In genomic region chr2:71483246-71483645, GRCh38 we compare ENCODE assay signal across 17 cellular contexts. TPM values are rescaled to one million over a fixed set of nuclear protein-coding genes. Genes with fewer than 3 reads are reported as not detected.
DNase-seq lines count a peak whose midpoint lies in the region; ATAC-seq, FAIRE-seq and TF ChIP-seq lines count a peak whose summit lies in the region.
"Had no signal": no experiment of that assay in that cellular context is flagged by ENCODE, and none has a peak within 500 bp of the region (broad histone marks: within the 10 kb centered on the region; RNA-seq: fewer than 3 reads in every experiment).

No MANE protein-coding gene starts in this region.

- H2BK20ac ChIP-seq in H1 (ENCODE audit: low read length) = no peak overlapping the region

- H3K4me1 Mint-ChIP-seq in naive thymus-derived CD4-positive, alpha-beta T cell = no peaks in the 10 kb centered on the region

- H3K4me2 ChIP-seq in H1 (ENCODE audit: insufficient read depth in 1 of 2, low read depth in 2 of 2, low read length in 2 of 2) = no peak overlapping the region

- POLR2A ChIA-PET in H1 (lab: Charles Lee; ENCODE audit: partially characterized antibody) = interaction anchor here (1.9 kb wide), 1 partner anchor 28 kb away, joined by 9 read pairs; no protein-coding TSS in a partner anchor
- POLR2A ChIA-PET in naive thymus-derived CD4-positive, alpha-beta T cell (lab: Charles Lee) = no interaction called here

- no peaks in the 10 kb centered on the region for H3K9me3 Mint-ChIP-seq in naive thymus-derived CD4-positive, alpha-beta T cell
- H3K9me3 Mint-ChIP-seq: CD4-positive, alpha-beta T cell had no signal

- TF ChIP-seq CTCF in H1 (IDR thresholded peaks at IDR 0.05; ENCODE audit: control extremely low read depth in 1 of 3, insufficient read depth in 1 of 3, low read depth in 1 of 3, low read length in 3 of 3) (no peak), sigmoid colon (IDR thresholded peaks at IDR 0.05) (no peak)

- no peaks in the 10 kb centered on the region for H3K79me1 ChIP-seq in H1 (ENCODE audit: low read depth, low read length)

- no peaks in the 10 kb centered on the region for H3K23me2 ChIP-seq in H1 (ENCODE audit: low read depth, low read length)

- no peak overlapping the region for H3K9ac ChIP-seq in H1 (replicated peaks in 1 of 4; ENCODE audit: extremely low read depth in 1 of 4, low read depth in 3 of 4, low read length in 3 of 4)

- no peak overlapping the region for H2AK5ac ChIP-seq in H1 (ENCODE audit: low read depth, low read length)

- TF ChIP-seq EP300 in H1 (IDR thresholded peaks at IDR 0.05; ENCODE audit: borderline replicate concordance in 1 of 2, low read depth in 2 of 2, low read length in 2 of 2) (no peak), sigmoid colon (IDR thresholded peaks at IDR 0.05) (no peak)

- H4K91ac ChIP-seq in H1 (replicated peaks; ENCODE audit: insufficient read length, low read length) = no peak overlapping the region

- no peak overlapping the region for H3K18ac ChIP-seq in H1 (ENCODE audit: extremely low read depth, low read length)

- H3K56ac ChIP-seq in H1 (replicated peaks; ENCODE audit: insufficient read length, low read depth, low read length) = no peak overlapping the region

- no peak overlapping the region for H3K14ac ChIP-seq in H1 (ENCODE audit: insufficient read length)

- peak; percentile 16 for ATAC-seq in naive thymus-derived CD4-positive, alpha-beta T cell

- peak overlapping the region; percentile 61; the same call in 1 of the 2 replicates for H2BK15ac ChIP-seq in H1 (ENCODE audit: low read length)

- H2AFZ ChIP-seq in H1 (ENCODE audit: low read length) = no peak overlapping the region

- no peak overlapping the region for H4K8ac ChIP-seq in H1 (ENCODE audit: extremely low read depth, insufficient read depth, low read length)

- H3K27me3 ChIP-seq in H1 (replicated peaks in 1 of 4; ENCODE audit: control insufficient read depth in 3 of 4, extremely low read depth in 1 of 4, insufficient read depth in 3 of 4, low read length in 3 of 4) (no peaks in the 10 kb centered on the region; a peak in 1 of 7 replicates), sigmoid colon (no peaks in the 10 kb centered on the region)
- no peaks in the 10 kb centered on the region for H3K27me3 ChIP-seq in naive thymus-derived CD4-positive, alpha-beta T cell (ENCODE audit: control insufficient read depth in 2 of 2, insufficient read depth in 2 of 2, low read length in 2 of 2)
- H3K27me3 ChIP-seq: BE2C had no signal

- no peak overlapping the region for H3K27ac ChIP-seq in H1 (ENCODE audit: low read depth, low read length)
- no peak overlapping the region for H3K27ac ChIP-seq in naive thymus-derived CD4-positive, alpha-beta T cell (ENCODE audit: low read depth, low read length)
- H3K27ac ChIP-seq in sigmoid colon = no peak overlapping the region

- DNase-seq in D341Med (ENCODE audit: low spot score) (peak; percentile 6), H1 (ENCODE audit: low read depth in 1 of 2, low spot score in 2 of 2) (no peak), sigmoid colon (peak; percentile 60), NCI-H524 (lab: John Stamatoyannopoulos, UW) (no peak), NCI-H1694 treated with DMSO at 0.1 percent for 48 hours (lab: John Stamatoyannopoulos, UW) (no peak), NCI-H2227 (lab: John Stamatoyannopoulos, UW; ENCODE audit: unreplicated experiment) (no peak), H4 (ENCODE audit: low spot score) (no peak)
- no peak for DNase-seq in naive thymus-derived CD4-positive, alpha-beta T cell
- DNase-seq: BE2C; C1 segment of cervical spinal cord; CD4-positive, alpha-beta T cell; DMS79 treated with DMSO at 0.1 percent for 48 hours; GF-D8; HCEC 1CT had no signal

- no peak overlapping the region for H3K4me3 ChIP-seq in H1 (ENCODE audit: extremely low read depth in 1 of 4, insufficient read depth in 2 of 4, low read depth in 3 of 4, low read length in 4 of 4)
- no peak overlapping the region for H3K4me3 ChIP-seq in naive thymus-derived CD4-positive, alpha-beta T cell (ENCODE audit: low read length)
- no peak overlapping the region for H3K4me3 ChIP-seq in sigmoid colon

- H3K27me3 Mint-ChIP-seq in naive thymus-derived CD4-positive, alpha-beta T cell = peaks cover 0 to 16% (median 4%) of the 10 kb centered on the region in 5 donors

- no peaks in the 10 kb centered on the region for H3K79me2 ChIP-seq in H1 (ENCODE audit: control insufficient read depth in 1 of 2, insufficient read depth in 2 of 2, low read length in 2 of 2)

- H3K36me3 ChIP-seq in H1 (ENCODE audit: control insufficient read depth in 2 of 4, insufficient read depth in 4 of 4, low read length in 3 of 4) (no peaks in the 10 kb centered on the region), sigmoid colon (peaks cover 0 to 18% (median 5%) of the 10 kb centered on the region in 4 donors)
- no peaks in the 10 kb centered on the region for H3K36me3 ChIP-seq in naive thymus-derived CD4-positive, alpha-beta T cell (ENCODE audit: control insufficient read depth in 2 of 3, insufficient read depth in 3 of 3, low read length in 3 of 3)
- H3K36me3 ChIP-seq: BE2C had no signal

- intact Hi-C loops in naive thymus-derived CD4-positive, alpha-beta T cell (cut with micrococcal nuclease) = no loop called here
- intact Hi-C loops in sigmoid colon (cut with DNase I) = no loop called here

- no peak overlapping the region for H3K4ac ChIP-seq in H1 (replicated peaks; ENCODE audit: insufficient read length, low read depth, low read length)

- H2BK120ac ChIP-seq in H1 (replicated peaks; ENCODE audit: low read depth, low read length) = no peak overlapping the region

- H2BK5ac ChIP-seq in H1 (ENCODE audit: low read depth, low read length) = no peak overlapping the region

- no peak overlapping the region for H2BK12ac ChIP-seq in H1 (ENCODE audit: low read depth, low read length)

- TF ChIP-seq RAD21 in H1 (IDR thresholded peaks at IDR 0.05 in 1 of 2, conservative IDR thresholded peaks at IDR 0.05 in 1 of 2; ENCODE audit: low read depth in 2 of 2, low read length in 2 of 2) = no peak

- WGBS in H1 (ENCODE audit: extremely low coverage in 1 of 2, insufficient coverage in 1 of 2, insufficient read length in 1 of 2, insufficient replicate concordance in 2 of 2, low coverage in 1 of 2, low lambda C conversion rate in 2 of 2, missing lambda C conversion rate in 1 of 2), 2 experiments = 79% methylated on average over 8 of the region's 10 CpGs; no CpG with 5 or more reads in 1 of the 2 experiments
- 85 to 95% methylated on average over 10 of the region's 10 CpGs for WGBS in sigmoid colon, 2 donors

- peak overlapping the region in 1 of 9 donors; percentile 18 for H3K27ac Mint-ChIP-seq in naive thymus-derived CD4-positive, alpha-beta T cell
- H3K27ac Mint-ChIP-seq: CD4-positive, alpha-beta T cell had no signal

- H3K4me1 ChIP-seq in H1 (replicated peaks in 1 of 4; ENCODE audit: control insufficient read depth in 3 of 4, insufficient read depth in 4 of 4, low read length in 3 of 4) (peaks cover 0 to 10% (median 4%) of the 10 kb centered on the region in 4 experiments; a peak in 4 of 7 replicates), sigmoid colon (no peaks in the 10 kb centered on the region)
- no peaks in the 10 kb centered on the region for H3K4me1 ChIP-seq in naive thymus-derived CD4-positive, alpha-beta T cell (ENCODE audit: control insufficient read depth in 2 of 2, insufficient read depth in 2 of 2, low read length in 2 of 2)
- H3K4me1 ChIP-seq: BE2C had no signal

- H4K20me1 ChIP-seq in H1 (replicated peaks in 1 of 2; ENCODE audit: control insufficient read depth in 1 of 2, insufficient read depth in 2 of 2, low read length in 2 of 2) = no peaks in the 10 kb centered on the region

- no peak overlapping the region for H3K23ac ChIP-seq in H1 (ENCODE audit: insufficient read length)

- no peak overlapping the region for H4K5ac ChIP-seq in H1 (ENCODE audit: insufficient read length, low read depth, low read length)

- H3K36me3 Mint-ChIP-seq in naive thymus-derived CD4-positive, alpha-beta T cell = no peaks in the 10 kb centered on the region

- TF ChIP-seq POLR2A in H1 (IDR thresholded peaks at IDR 0.05; ENCODE audit: control extremely low read depth in 1 of 2, low read depth in 2 of 2, low read length in 2 of 2) (no peak), sigmoid colon (IDR thresholded peaks at IDR 0.05) (no peak)

- no peak overlapping the region for H3K4me3 Mint-ChIP-seq in naive thymus-derived CD4-positive, alpha-beta T cell
- H3K4me3 Mint-ChIP-seq: CD4-positive, alpha-beta T cell had no signal

- H3K9me3 ChIP-seq in H1 (ENCODE audit: insufficient read depth in 2 of 2, low read depth in 1 of 2, low read length in 1 of 2) (no peaks in the 10 kb centered on the region), sigmoid colon (no peaks in the 10 kb centered on the region)
- no peaks in the 10 kb centered on the region for H3K9me3 ChIP-seq in naive thymus-derived CD4-positive, alpha-beta T cell (ENCODE audit: control insufficient read depth in 2 of 3, low read length in 3 of 3)
- H3K9me3 ChIP-seq: BE2C had no signal

- CTCF ChIA-PET in H1 (lab: Charles Lee; ENCODE audit: partially characterized antibody) = interaction anchor here (1.4 to 7.5 kb wide), 4 partner anchors 14 to 30 kb away, joined by 5 to 66 read pairs (median 18); partner anchors contain the start of gene DYSF
- CTCF ChIA-PET in naive thymus-derived CD4-positive, alpha-beta T cell (lab: Charles Lee) = no interaction called here

- no peak for FAIRE-seq in H1 (lab: Jason Lieb, UNC)
- FAIRE-seq: GM19239, H54 had no signal

TF ChIP-seq in H1, 55 proteins besides CTCF, POLR2A, EP300 and RAD21 (continues in another document):
- no peak for TF ChIP-seq CEBPB (IDR thresholded peaks at IDR 0.05; ENCODE audit: low read depth, low read length)
- TF ChIP-seq CBX8 (IDR thresholded peaks at IDR 0.05; ENCODE audit: borderline replicate concordance, low read depth, low read length) = no peak
- TF ChIP-seq TCF12 (IDR thresholded peaks at IDR 0.05; ENCODE audit: low read depth, low read length) = no peak

RNA-seq across cellular contexts. Expression of gene DYSF, which starts 29.9 kb away (rescaled TPM):
- 7.1 and 8.5 TPM in 2 replicates for total RNA-seq in H1 (2021; fragmentation: NEBNext Ultra II Directional; extraction: Animal tissue kit (Norgen Biotek cat#: 25700))
- polyA plus RNA-seq in H1 (2011; rRNA removed) = 5.8 and 6.6 TPM in 2 replicates
- polyA plus RNA-seq in H1 (2011; cell fraction: cytosol; rRNA removed) = 2.5 TPM
- 9.9 TPM for polyA plus RNA-seq in H1 (2011; cell fraction: nucleus; rRNA removed)
- 6.1 to 8.1 TPM (median 7.4 TPM) in 4 replicates for polyA plus RNA-seq in H1 (2012, experiment 1 of 2)
- polyA plus RNA-seq in H1 (2012, experiment 2 of 2) = 6.2 TPM
- 4.5 TPM for polyA plus RNA-seq in H1 (2013, experiment 1 of 2)
- 3.6 TPM for polyA plus RNA-seq in H1 (2013, experiment 2 of 2)
- 7.3 and 8.0 TPM in 2 replicates for polyA minus RNA-seq in H1 (2011; rRNA and poly(A)+ RNA removed)
- polyA minus RNA-seq in H1 (2011; cell fraction: cytosol; rRNA and poly(A)+ RNA removed) = 6.2 TPM
- 6.8 TPM for polyA minus RNA-seq in H1 (2011; cell fraction: nucleus; rRNA and poly(A)+ RNA removed)
- 10 to 100 TPM in 1 of 5 experiments, 1 to 10 TPM in 1, under 1 TPM in 3; 0.14 to 28.2 (median 0.32) TPM for total RNA-seq in naive thymus-derived CD4-positive, alpha-beta T cell
- not detected for polyA plus RNA-seq in naive thymus-derived CD4-positive, alpha-beta T cell
- total RNA-seq in sigmoid colon = 10 to 100 TPM; 12.5 to 49.6 (median 13.7) TPM
- polyA plus RNA-seq in sigmoid colon = 1 to 10 TPM; 1.6 to 4.1 (median 2.4) TPM
- 0.37 and 0.43 TPM in 2 replicates for total RNA-seq in H4 (2014; rRNA removed; shearing (Covaris generic))
- total RNA-seq: HT-29 had no signal

Comparison
In these comparisons a context has a peak if more than half of its experiments do, and no peak if none do; other contexts are left out.
1. DNase-seq: peak in D341Med (single experiment) and sigmoid colon (single experiment); none in H1 (0 of 2), naive thymus-derived CD4-positive, alpha-beta T cell (0 of 9), NCI-H524 (0 of 2), NCI-H1694 treated with DMSO at 0.1 percent for 48 hours (single experiment), NCI-H2227 (single experiment) and H4 (single experiment).